ENCODE assay signal across 8 cellular contexts in genomic region chr11:6612816-6613136, GRCh38. TPM values are rescaled to one million over a fixed set of nuclear protein-coding genes. Genes with fewer than 3 reads are reported as not detected.
DNase-seq lines count a peak whose midpoint lies in the region; ATAC-seq and TF ChIP-seq lines count a peak whose summit lies in the region.

No MANE protein-coding gene starts in this region.

- no peak overlapping the region for H3K27ac Mint-ChIP-seq in CD4-positive, alpha-beta T cell

- peak overlapping the region; percentile 97 for H3K9ac ChIP-seq in iPS-15b (ENCODE audit: low read depth, low read length)

- H3K36me3 ChIP-seq in WERI-Rb-1, result peaks cover 37% of the 10 kb centered on the region
- H3K36me3 ChIP-seq in iPS-15b (ENCODE audit: control insufficient read depth, insufficient read depth, low read length), result peaks cover 29% of the 10 kb centered on the region

- no peak overlapping the region for H3K4me3 Mint-ChIP-seq in CD4-positive, alpha-beta T cell

- POLR2A ChIA-PET in CD4-positive, alpha-beta T cell (lab: Charles Lee), result interaction anchor here (0.6 to 4.4 kb wide), 19 partner anchors 9 to 223 kb away, joined by 3 to 134 read pairs (median 10); partner anchors contain the start of genes APBB1, ARFIP2, DCHS1 and ILK

- peaks cover 31% of the 10 kb centered on the region for H3K4me1 Mint-ChIP-seq in CD4-positive, alpha-beta T cell (ENCODE audit: low read depth)

- H3K9me3 Mint-ChIP-seq in CD4-positive, alpha-beta T cell, result no peaks in the 10 kb centered on the region

- H3K9me3 ChIP-seq in CD4-positive, alpha-beta T cell (ENCODE audit: control insufficient read depth, low read length), result no peaks in the 10 kb centered on the region
- no peaks in the 10 kb centered on the region for H3K9me3 ChIP-seq in WERI-Rb-1 (ENCODE audit: severe bottlenecking)
- H3K9me3 ChIP-seq in iPS-15b (ENCODE audit: control insufficient read depth, insufficient read depth, low read length), result no peaks in the 10 kb centered on the region

- CTCF ChIA-PET in CD4-positive, alpha-beta T cell (lab: Charles Lee), result interaction anchor here (0.8 to 2.3 kb wide), 8 partner anchors 9 to 129 kb away, joined by 3 to 21 read pairs (median 6); partner anchors contain the start of genes ILK and MRPL17

- TF ChIP-seq CTCF in CD4-positive, alpha-beta T cell (IDR thresholded peaks at IDR 0.05), result peak; percentile 47
- TF ChIP-seq CTCF in WERI-Rb-1 (IDR thresholded peaks at IDR 0.05; ENCODE audit: low read depth, low read length), result peak; percentile 71

- peak in 3 of 10 experiments; percentile 15 to 37 (median 32) for DNase-seq in CD4-positive, alpha-beta T cell
- DNase-seq in WERI-Rb-1 (peak; percentile 48), ecto neural progenitor cell (ENCODE audit: low spot score) (no peak)
- no peak for DNase-seq in activated CD4-positive, CD25-positive, alpha-beta regulatory T cell treated with anti-CD3 and anti-CD28 coated beads, Interleukin-2, amount 50 U/mL, for 72 hours

- H3K36me3 Mint-ChIP-seq in CD4-positive, alpha-beta T cell (ENCODE audit: low read depth), result peaks cover 45% of the 10 kb centered on the region

- H3K4me1 ChIP-seq in iPS-15b (ENCODE audit: control insufficient read depth, insufficient read depth, low read length), result peaks cover 4% of the 10 kb centered on the region

- intact Hi-C loops in CD4-positive, alpha-beta T cell (cut with DNase I, micrococcal nuclease), result loop anchor here (1.0 to 10.0 kb wide), 4 partner anchors 70 to 378 kb away; partner anchors contain the start of genes MRPL17 (in 2 of the 2), APBB1 (in 1 of the 2), CNGA4 (in 1 of the 2) and FHIP1B (in 1 of the 2)

- no peaks in the 10 kb centered on the region for H3K27me3 ChIP-seq in CD4-positive, alpha-beta T cell (ENCODE audit: control insufficient read depth, insufficient read depth, low read length)
- H3K27me3 ChIP-seq in WERI-Rb-1 (ENCODE audit: insufficient read depth, low read depth, severe bottlenecking) (no peaks in the 10 kb centered on the region), iPS-15b (ENCODE audit: control insufficient read depth, insufficient read depth, low read length) (no peaks in the 10 kb centered on the region)

- H3K4me3 ChIP-seq in WERI-Rb-1 (ENCODE audit: low read depth, low read length) (peak overlapping the region; percentile 80), iPS-15b (ENCODE audit: low read depth, low read length) (peak overlapping the region; percentile 100)

- no peaks in the 10 kb centered on the region for H3K27me3 Mint-ChIP-seq in CD4-positive, alpha-beta T cell

- ATAC-seq in CD4-positive, alpha-beta T cell (ENCODE audit: poor library complexity), result peak; percentile 13
- ATAC-seq in GM19455 (IDR thresholded peaks at IDR 0.05; ENCODE audit: unreplicated experiment) (peak; percentile 6), HG03521 (IDR thresholded peaks at IDR 0.05; ENCODE audit: unreplicated experiment) (peak; percentile 7)

- peak overlapping the region; percentile 96 for H3K27ac ChIP-seq in CD4-positive, alpha-beta T cell (ENCODE audit: low read depth, low read length)
- H3K27ac ChIP-seq in WERI-Rb-1 (peak overlapping the region; percentile 87), temporal lobe (ENCODE audit: low read depth, low read length) (peak overlapping the region; percentile 99)

RNA-seq across cellular contexts. Expression of gene TAF10, which starts 0.8 kb away (rescaled TPM):
- 100 to 1,000 TPM; 154 to 164 TPM for total RNA-seq in CD4-positive, alpha-beta T cell
- 14.0 TPM for total RNA-seq in temporal lobe

RNA-seq across cellular contexts. Expression of gene TPP1, which starts 6.4 kb away (rescaled TPM):
- 10 to 100 TPM; 29.7 to 34.4 TPM for total RNA-seq in CD4-positive, alpha-beta T cell
- total RNA-seq in temporal lobe, result 9.3 TPM

RNA-seq across cellular contexts. Expression of gene ILK, which starts 9.2 kb away (rescaled TPM):
- 10 to 100 TPM; 19.2 to 21.0 TPM for total RNA-seq in CD4-positive, alpha-beta T cell
- total RNA-seq in temporal lobe, result 42.5 TPM

RNA-seq across cellular contexts. Expression of gene RRP8, which starts 9.4 kb away (rescaled TPM):
- total RNA-seq in CD4-positive, alpha-beta T cell, result 10 to 100 TPM; 25.7 to 27.3 TPM
- total RNA-seq in temporal lobe, result 9.8 TPM

RNA-seq across cellular contexts. Expression of gene DCHS1, which starts 42.8 kb away (rescaled TPM):
- total RNA-seq in CD4-positive, alpha-beta T cell, result 1 to 10 TPM; 9.7 TPM
- total RNA-seq in temporal lobe, result 58.5 TPM

Comparison
In these comparisons a context has a peak if more than half of its experiments do, and no peak if none do; other contexts are left out.
1. RNA of gene TAF10, which starts 0.8 kb away (total RNA-seq): 154 to 164 TPM in CD4-positive, alpha-beta T cell; 14.0 TPM in temporal lobe (single experiment); every median in the first group is over 10 times any median in the second.
2. Peak in every context shown above with its lines, with median percentiles within 50 percentile points of each other: ATAC-seq and H3K27ac ChIP-seq.